ENCODE assay signal across 19 cellular contexts in the genomic region with DNA sequence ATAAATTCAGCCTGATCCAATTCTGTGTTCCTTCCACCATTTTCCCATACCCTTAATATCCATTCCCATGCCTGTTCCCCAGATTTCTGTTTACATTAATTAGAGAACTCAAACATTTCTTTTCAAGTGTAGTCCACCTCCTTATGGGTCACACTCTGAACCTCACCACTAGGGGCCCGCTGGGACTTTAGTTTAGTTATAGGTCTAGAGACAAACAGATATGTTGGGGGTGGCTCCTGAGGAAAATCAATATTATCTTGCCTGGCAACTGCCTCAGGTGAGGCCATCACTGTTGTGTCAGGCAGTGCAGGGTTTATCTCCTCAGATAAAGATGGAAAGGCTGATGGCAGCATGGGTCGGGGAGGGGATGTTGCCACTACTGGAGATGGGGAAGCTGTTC.
"Had no signal": no experiment of that assay in that cellular context is flagged by ENCODE, and none has a peak within 500 bp of the region (broad histone marks: within the 10 kb centered on the region; RNA-seq: fewer than 3 reads in every experiment).

No MANE protein-coding gene starts in this region.

- ATAC-seq: gastroesophageal sphincter; stimulated activated naive B cell treated with anti-CD40 and anti-IgM and Interleukin-4, amounts not matched to agents 10 μg/mL and 1 μg/mL and 100 μg/mL, for 72 hours; stimulated activated naive CD8-positive, alpha-beta T cell treated with anti-CD3 and anti-CD28 coated beads, Interleukin-15, amount 100 ng/mL, for 72 hours had no signal

- H3K27ac ChIP-seq: epithelial cell of prostate, esophagus muscularis mucosa, gastroesophageal sphincter, left ventricle myocardium inferior, sigmoid colon, skin epidermis had no signal

- H3K4me1 Mint-ChIP-seq: immature natural killer cell; naive B cell; nephron; stimulated activated naive B cell treated with anti-CD40 and anti-IgM and Interleukin-4, amounts not matched to agents 10 μg/mL and 1 μg/mL and 100 μg/mL, for 72 hours; stimulated activated naive CD8-positive, alpha-beta T cell treated with anti-CD3 and anti-CD28 coated beads, Interleukin-15, amount 100 ng/mL, for 72 hours had no signal

- H3K4me3 ChIP-seq: esophagus muscularis mucosa, gastroesophageal sphincter, left ventricle myocardium inferior, lung, sigmoid colon, skin epidermis had no signal

- H3K27ac Mint-ChIP-seq: immature natural killer cell; naive B cell; nephron; stimulated activated naive B cell treated with anti-CD40 and anti-IgM and Interleukin-4, amounts not matched to agents 10 μg/mL and 1 μg/mL and 100 μg/mL, for 72 hours; stimulated activated naive CD8-positive, alpha-beta T cell treated with anti-CD3 and anti-CD28 coated beads, Interleukin-15, amount 100 ng/mL, for 72 hours had no signal

- H3K4me3 Mint-ChIP-seq: immature natural killer cell; naive B cell; nephron; stimulated activated naive B cell treated with anti-CD40 and anti-IgM and Interleukin-4, amounts not matched to agents 10 μg/mL and 1 μg/mL and 100 μg/mL, for 72 hours; stimulated activated naive CD8-positive, alpha-beta T cell treated with anti-CD3 and anti-CD28 coated beads, Interleukin-15, amount 100 ng/mL, for 72 hours had no signal

- DNase-seq: effector memory CD4-positive, alpha-beta T cell; glutamatergic neuron; immature natural killer cell; left ventricle myocardium inferior; mesenchymal stem cell; naive B cell; posterior cingulate gyrus; sigmoid colon; stimulated activated CD4-positive, alpha-beta T cell treated with anti-CD3 and anti-CD28 coated beads, Interleukin-2, amount 100 ng/mL, for 24 hours; stimulated activated CD4-positive, alpha-beta T cell treated with anti-CD3 and anti-CD28 coated beads, Interleukin-4, amount 100 ng/mL, for 4 hours; stimulated activated naive B cell treated with anti-CD40 and anti-IgM and Interleukin-4, amounts not matched to agents 10 μg/mL and 1 μg/mL and 100 μg/mL, for 72 hours; stimulated activated naive CD8-positive, alpha-beta T cell treated with anti-CD3 and anti-CD28 coated beads, Interleukin-15, amount 100 ng/mL, for 72 hours; trophoblast cell had no signal

- H3K36me3 ChIP-seq: esophagus muscularis mucosa, gastroesophageal sphincter, left ventricle myocardium inferior, sigmoid colon had no signal

- H3K27me3 ChIP-seq: esophagus muscularis mucosa, gastroesophageal sphincter, sigmoid colon had no signal

- H3K27me3 Mint-ChIP-seq: naive B cell; stimulated activated naive B cell treated with anti-CD40 and anti-IgM and Interleukin-4, amounts not matched to agents 10 μg/mL and 1 μg/mL and 100 μg/mL, for 72 hours had no signal

- H3K36me3 Mint-ChIP-seq: immature natural killer cell had no signal

- H3K4me1 ChIP-seq: esophagus muscularis mucosa, gastroesophageal sphincter, left ventricle myocardium inferior, sigmoid colon had no signal
